Comparison of ENCODE assay signal across 8 cellular contexts in genomic region chr11:65500262-65501004, GRCh38. TPM values are rescaled to one million over a fixed set of nuclear protein-coding genes. Genes with fewer than 3 reads are reported as not detected.
DNase-seq lines count a peak whose midpoint lies in the region; TF ChIP-seq lines count a peak whose summit lies in the region.

No MANE protein-coding gene starts in this region.

- no peak for DNase-seq in GM12864 (ENCODE audit: low read depth)
- peak; percentile 26 for DNase-seq in NCI-H146 treated with DMSO at 0.1 percent for 48 hours (lab: John Stamatoyannopoulos, UW; ENCODE audit: unreplicated experiment)
- peak; percentile 63 to 70 for DNase-seq in activated T-cell treated with anti-CD3 and anti-CD28 coated beads, Interleukin-2, amount 50 U/mL, for 48 hours
- no peak for DNase-seq in iPS DF 6.9 (ENCODE audit: low read depth, low spot score)
- DNase-seq in stimulated activated CD4-positive, alpha-beta T cell treated with anti-CD3 and anti-CD28 coated beads, Interleukin-4, amount 100 ng/mL, for 1 hour, result peak; percentile 51
- DNase-seq in SHP77 (lab: John Stamatoyannopoulos, UW), result no peak
- DNase-seq in SW 1271 (lab: John Stamatoyannopoulos, UW), result no peak
- DNase-seq in cerebellum (ENCODE audit: low spot score), result no peak

- no peaks in the 10 kb centered on the region for H3K9me3 ChIP-seq in iPS DF 6.9 (ENCODE audit: control insufficient read depth, insufficient read depth, low read length)

- H3K4me3 ChIP-seq in GM12864 (ENCODE audit: low read depth, low read length) (peak overlapping the region; percentile 71), iPS DF 6.9 (ENCODE audit: low read length) (peak overlapping the region; percentile 90)

- TF ChIP-seq CTCF in GM12864 (IDR thresholded peaks at IDR 0.05; ENCODE audit: low read depth, low read length, missing control alignments), result no peak

- H3K27ac ChIP-seq in iPS DF 6.9 (ENCODE audit: low read length), result no peak overlapping the region

- H3K4me1 ChIP-seq in iPS DF 6.9 (ENCODE audit: control insufficient read depth, insufficient read depth, low read length), result peaks cover 1% of the 10 kb centered on the region; the same call in 1 of the 2 replicates

- H3K36me3 ChIP-seq in iPS DF 6.9 (ENCODE audit: control insufficient read depth, insufficient read depth, low read length), result peaks cover 25% of the 10 kb centered on the region; the same call in 1 of the 2 replicates

- no peaks in the 10 kb centered on the region for H3K27me3 ChIP-seq in iPS DF 6.9 (ENCODE audit: control insufficient read depth, insufficient read depth, low read length)

- WGBS in iPS DF 6.9 (ENCODE audit: insufficient coverage, insufficient read length), result no CpG with 5 or more reads among the region's 20 CpGs

RNA-seq across cellular contexts. Expression of gene MALAT1, which starts 1.6 kb away (rescaled TPM):
- total RNA-seq in cerebellum, result 17,703 TPM

RNA-seq across cellular contexts. Expression of gene SCYL1, which starts 24.4 kb away (rescaled TPM):
- 30.7 TPM for total RNA-seq in cerebellum

RNA-seq across cellular contexts. Expression of gene LTBP3, which starts 57.7 kb away (rescaled TPM):
- 27.9 TPM for total RNA-seq in cerebellum

Comparison
In these comparisons a context has a peak if more than half of its experiments do, and no peak if none do; other contexts are left out.
1. DNase-seq: peak in NCI-H146 treated with DMSO at 0.1 percent for 48 hours (single experiment), activated T-cell treated with anti-CD3 and anti-CD28 coated beads, Interleukin-2, amount 50 U/mL, for 48 hours (2 of 2) and stimulated activated CD4-positive, alpha-beta T cell treated with anti-CD3 and anti-CD28 coated beads, Interleukin-4, amount 100 ng/mL, for 1 hour (single experiment); none in GM12864 (single experiment), iPS DF 6.9 (single experiment), SHP77 (0 of 2), SW 1271 (0 of 2) and cerebellum (single experiment).